Comparison of ENCODE assay signal across 16 cellular contexts in genomic region chr1:60169206-60169605, GRCh38.
DNase-seq lines count a peak whose midpoint lies in the region; ATAC-seq and TF ChIP-seq lines count a peak whose summit lies in the region.
"Had no signal": no experiment of that assay in that cellular context is flagged by ENCODE, and none has a peak within 500 bp of the region (broad histone marks: within the 10 kb centered on the region; RNA-seq: fewer than 3 reads in every experiment).

No MANE protein-coding gene starts in this region.

- DNase-seq in AG20443 (ENCODE audit: low spot score) (peak; percentile 46), M059J (ENCODE audit: low read depth) (peak; percentile 15), fibroblast of gingiva (ENCODE audit: low read depth) (peak; percentile 22), myocyte (ENCODE audit: low read depth) (peak; percentile 29), NCI-H1930 (lab: John Stamatoyannopoulos, UW) (no peak), nephron progenitor cell (no peak)
- DNase-seq in effector CD4-positive, alpha-beta T cell: no peak
- DNase-seq: CD4-positive, alpha-beta memory T cell; KBM-7; NCI-H1092 treated with DMSO at 0.1 percent for 48 hours; NCI-H1694 treated with DMSO at 0.1 percent for 48 hours; NCI-H82 had no signal

- H3K9me3 Mint-ChIP-seq in nephron progenitor cell: no peaks in the 10 kb centered on the region

- H3K36me3 Mint-ChIP-seq in nephron progenitor cell (ENCODE audit: low read depth): no peaks in the 10 kb centered on the region
- H3K36me3 Mint-ChIP-seq: CD4-positive, alpha-beta memory T cell had no signal

- no peak overlapping the region for H3K27ac Mint-ChIP-seq in nephron progenitor cell
- H3K27ac Mint-ChIP-seq: B cell; CD4-positive, alpha-beta memory T cell had no signal

- TF ChIP-seq CTCF in nephron progenitor cell (IDR thresholded peaks at IDR 0.05): no peak

- no peaks in the 10 kb centered on the region for H3K4me1 Mint-ChIP-seq in nephron progenitor cell
- H3K4me1 Mint-ChIP-seq: B cell; CD4-positive, alpha-beta memory T cell had no signal

- H3K27me3 Mint-ChIP-seq in nephron progenitor cell (ENCODE audit: low read depth, poor library complexity): peaks cover 7% of the 10 kb centered on the region
- H3K27me3 Mint-ChIP-seq: B cell had no signal

- no peak overlapping the region for H3K4me3 Mint-ChIP-seq in nephron progenitor cell
- H3K4me3 Mint-ChIP-seq: B cell; CD4-positive, alpha-beta memory T cell had no signal

- no peak for ATAC-seq in HG03439 (IDR thresholded peaks at IDR 0.05; ENCODE audit: unreplicated experiment)
- ATAC-seq: HCT116, Right ventricle myocardium inferior had no signal

Comparison
In these comparisons a context has a peak if more than half of its experiments do, and no peak if none do; other contexts are left out.
1. DNase-seq: peak in AG20443 (single experiment), M059J (single experiment), fibroblast of gingiva (single experiment) and myocyte (single experiment); none in NCI-H1930 (0 of 2), effector CD4-positive, alpha-beta T cell (single experiment) and nephron progenitor cell (single experiment).